In the genomic region with DNA sequence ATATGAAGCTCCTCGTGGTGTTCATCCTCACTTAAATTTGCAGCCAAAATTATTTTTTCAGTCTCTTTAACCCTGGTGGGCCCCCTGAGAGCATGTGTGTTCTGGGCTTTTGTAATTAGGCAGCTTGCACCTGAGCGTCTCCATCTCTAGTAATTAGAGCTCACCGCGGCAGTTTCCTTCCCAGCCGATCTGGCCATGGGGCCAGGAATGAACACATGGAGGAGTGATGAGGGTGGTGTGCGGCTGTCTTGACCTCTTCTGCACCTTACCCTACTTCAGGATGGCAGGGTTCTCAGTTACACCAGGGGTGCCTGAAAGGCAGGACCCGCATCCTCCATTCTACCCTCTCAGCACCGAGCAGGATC, we compare ENCODE assay signal across 31 cellular contexts.
"Had no signal": no experiment of that assay in that cellular context is flagged by ENCODE, and none has a peak within 500 bp of the region (broad histone marks: within the 10 kb centered on the region; RNA-seq: fewer than 3 reads in every experiment).

No MANE protein-coding gene starts in this region.

- H3K9me3 ChIP-seq: breast epithelium, colonic mucosa, esophagus squamous epithelium, left lung, lower lobe of right lung, right lobe of liver, thyroid gland, upper lobe of left lung had no signal

- H3K36me3 Mint-ChIP-seq: activated naive CD4-positive, alpha-beta T cell treated with anti-CD3 and anti-CD28 coated beads, Interleukin-2, amount 50 U/mL, for 24 hours; naive thymus-derived CD8-positive, alpha-beta T cell; WTC11 had no signal

- H3K4me1 ChIP-seq: breast epithelium, colonic mucosa, esophagus squamous epithelium, left lung, lower lobe of right lung, right lobe of liver had no signal

- H3K4me3 Mint-ChIP-seq: activated CD8-positive, alpha-beta T cell treated with anti-CD3 and anti-CD28 coated beads for 36 hours; activated naive CD4-positive, alpha-beta T cell treated with anti-CD3 and anti-CD28 coated beads, Interleukin-2, amount 50 U/mL, for 24 hours; activated naive CD8-positive, alpha-beta T cell treated with anti-CD3 and anti-CD28 coated beads, Interleukin-2, amount 50 U/mL, for 24 hours; activated T-cell treated with anti-CD3 and anti-CD28 coated beads, Interleukin-2, amount 50 U/mL, for 4 hours; activated T-helper 17 cell treated with anti-CD3 and anti-CD28 coated beads, Interleukin-2, amount 50 U/mL, for 72 hours; naive thymus-derived CD8-positive, alpha-beta T cell; stimulated activated naive CD8-positive, alpha-beta T cell treated with anti-CD3 and anti-CD28 coated beads, Interleukin-15, Interleukin-2, amounts not matched to agents 100 ng/mL and 50 ng/mL, for 24 hours; T-helper 1 cell treated with Interleukin-12 subunit alpha and Interleukin-12 subunit beta and Interleukin-4 antibody, amounts not matched to agents 30 μg/mL and 1 μg/mL, for 36 hours; WTC11 had no signal

- H3K27me3 Mint-ChIP-seq: activated CD8-positive, alpha-beta T cell treated with anti-CD3 and anti-CD28 coated beads for 36 hours; activated naive CD4-positive, alpha-beta T cell treated with anti-CD3 and anti-CD28 coated beads, Interleukin-2, amount 50 U/mL, for 24 hours; activated naive CD8-positive, alpha-beta T cell treated with anti-CD3 and anti-CD28 coated beads, Interleukin-2, amount 50 U/mL, for 24 hours; activated T-helper 17 cell treated with anti-CD3 and anti-CD28 coated beads, Interleukin-2, amount 50 U/mL, for 72 hours; stimulated activated naive CD8-positive, alpha-beta T cell treated with anti-CD3 and anti-CD28 coated beads, Interleukin-15, Interleukin-2, amounts not matched to agents 100 ng/mL and 50 ng/mL, for 24 hours had no signal

- H3K4me1 Mint-ChIP-seq: activated naive CD4-positive, alpha-beta T cell treated with anti-CD3 and anti-CD28 coated beads, Interleukin-2, amount 50 U/mL, for 24 hours; activated naive CD8-positive, alpha-beta T cell treated with anti-CD3 and anti-CD28 coated beads, Interleukin-2, amount 50 U/mL, for 24 hours; activated T-helper 17 cell treated with anti-CD3 and anti-CD28 coated beads, Interleukin-2, amount 50 U/mL, for 72 hours had no signal

- H3K27ac ChIP-seq: breast epithelium, colonic mucosa, epithelial cell of prostate, esophagus squamous epithelium, left lung, lower lobe of right lung, right lobe of liver, skin epidermis, thyroid gland, upper lobe of left lung had no signal

- H3K36me3 ChIP-seq: breast epithelium, colonic mucosa, esophagus squamous epithelium, left lung, lower lobe of right lung, right lobe of liver, thyroid gland, upper lobe of left lung had no signal

- ATAC-seq: activated CD8-positive, alpha-beta T cell treated with anti-CD3 and anti-CD28 coated beads for 36 hours; activated naive CD8-positive, alpha-beta T cell treated with anti-CD3 and anti-CD28 coated beads, Interleukin-2, amount 50 U/mL, for 24 hours; activated T-cell treated with anti-CD3 and anti-CD28 coated beads, Interleukin-2, amount 50 U/mL, for 4 hours; activated T-helper 17 cell treated with anti-CD3 and anti-CD28 coated beads, Interleukin-2, amount 50 U/mL, for 72 hours; left lung; lower lobe of right lung; naive thymus-derived CD8-positive, alpha-beta T cell; right lobe of liver; WTC11 had no signal

- H3K27me3 ChIP-seq: breast epithelium, colonic mucosa, left lung, right lobe of liver, thyroid gland, upper lobe of left lung had no signal

- H3K4me3 ChIP-seq: breast epithelium, colonic mucosa, esophagus squamous epithelium, left lung, lower lobe of right lung, right lobe of liver, skin epidermis, thyroid gland, upper lobe of left lung had no signal

- H3K27ac Mint-ChIP-seq: activated CD8-positive, alpha-beta T cell treated with anti-CD3 and anti-CD28 coated beads for 36 hours; activated naive CD4-positive, alpha-beta T cell treated with anti-CD3 and anti-CD28 coated beads, Interleukin-2, amount 50 U/mL, for 24 hours; activated naive CD8-positive, alpha-beta T cell treated with anti-CD3 and anti-CD28 coated beads, Interleukin-2, amount 50 U/mL, for 24 hours; activated T-helper 17 cell treated with anti-CD3 and anti-CD28 coated beads, Interleukin-2, amount 50 U/mL, for 72 hours; naive thymus-derived CD8-positive, alpha-beta T cell; progenitor cell of endocrine pancreas; stimulated activated naive CD8-positive, alpha-beta T cell treated with anti-CD3 and anti-CD28 coated beads, Interleukin-15, Interleukin-2, amounts not matched to agents 100 ng/mL and 50 ng/mL, for 24 hours; T-helper 1 cell treated with Interleukin-12 subunit alpha and Interleukin-12 subunit beta and Interleukin-4 antibody, amounts not matched to agents 30 μg/mL and 1 μg/mL, for 36 hours; WTC11 had no signal

- H3K9me3 Mint-ChIP-seq: activated CD8-positive, alpha-beta T cell treated with anti-CD3 and anti-CD28 coated beads for 36 hours; activated naive CD4-positive, alpha-beta T cell treated with anti-CD3 and anti-CD28 coated beads, Interleukin-2, amount 50 U/mL, for 24 hours; activated naive CD8-positive, alpha-beta T cell treated with anti-CD3 and anti-CD28 coated beads, Interleukin-2, amount 50 U/mL, for 24 hours; activated T-cell treated with anti-CD3 and anti-CD28 coated beads, Interleukin-2, amount 50 U/mL, for 4 hours; activated T-helper 17 cell treated with anti-CD3 and anti-CD28 coated beads, Interleukin-2, amount 50 U/mL, for 72 hours; naive thymus-derived CD8-positive, alpha-beta T cell; stimulated activated naive CD8-positive, alpha-beta T cell treated with anti-CD3 and anti-CD28 coated beads, Interleukin-15, Interleukin-2, amounts not matched to agents 100 ng/mL and 50 ng/mL, for 24 hours; T-helper 1 cell treated with Interleukin-12 subunit alpha and Interleukin-12 subunit beta and Interleukin-4 antibody, amounts not matched to agents 30 μg/mL and 1 μg/mL, for 36 hours; WTC11 had no signal

- DNase-seq: activated CD4-positive, alpha-beta T cell treated with anti-CD3 and anti-CD28 coated beads for 1 hour; activated CD4-positive, alpha-beta T cell treated with anti-CD3 and anti-CD28 coated beads, Interleukin-2, amount 50 U/mL, for 1 hour; activated CD8-positive, alpha-beta T cell treated with anti-CD3 and anti-CD28 coated beads for 36 hours; activated gamma-delta T cell treated with Interleukin-2 at 50 U/mL for 16 hours; activated naive CD8-positive, alpha-beta T cell treated with anti-CD3 and anti-CD28 coated beads, Interleukin-2, amount 50 U/mL, for 24 hours; activated T-cell treated with anti-CD3 and anti-CD28 coated beads, Interleukin-2, amount 50 U/mL, for 4 hours; amygdala; central memory CD4-positive, alpha-beta T cell; colonic mucosa; effector CD8-positive, alpha-beta T cell; esophagus squamous epithelium; kidney glomerular epithelial cell; left lung; lower lobe of right lung; mesenchymal stem cell; naive thymus-derived CD8-positive, alpha-beta T cell; right lobe of liver; stimulated activated CD4-positive, alpha-beta T cell treated with anti-CD3 and anti-CD28 coated beads, Interleukin-12 subunit alpha, Interleukin-12 subunit beta, amount 100 ng/mL, for 4 hours; stimulated activated CD4-positive, alpha-beta T cell treated with anti-CD3 and anti-CD28 coated beads, Interleukin-4, amount 100 ng/mL, for 1 hour; T-helper 9 cell; thyroid gland; upper lobe of left lung had no signal
